Comparison of ENCODE assay signal across 15 cellular contexts in genomic region chrX:13283968-13284914, GRCh38. TPM values are rescaled to one million over a fixed set of nuclear protein-coding genes. Genes with fewer than 3 reads are reported as not detected.
DNase-seq lines count a peak whose midpoint lies in the region; ATAC-seq, FAIRE-seq and TF ChIP-seq lines count a peak whose summit lies in the region.
"Had no signal": no experiment of that assay in that cellular context is flagged by ENCODE, and none has a peak within 500 bp of the region (broad histone marks: within the 10 kb centered on the region; RNA-seq: fewer than 3 reads in every experiment).

No MANE protein-coding gene starts in this region.

- H3K4me3 Mint-ChIP-seq in astrocyte (ENCODE audit: unreplicated experiment): no peak overlapping the region
- H3K4me3 Mint-ChIP-seq: stimulated activated naive CD8-positive, alpha-beta T cell treated with anti-CD3 and anti-CD28 coated beads, Interleukin-15, amount 100 ng/mL, for 72 hours had no signal

- no peak for ATAC-seq in GM21360 (IDR thresholded peaks at IDR 0.05; ENCODE audit: unreplicated experiment)
- ATAC-seq in GM18868 (IDR thresholded peaks at IDR 0.05; ENCODE audit: unreplicated experiment): no peak
- ATAC-seq: sciatic nerve; stimulated activated naive CD8-positive, alpha-beta T cell treated with anti-CD3 and anti-CD28 coated beads, Interleukin-15, amount 100 ng/mL, for 72 hours had no signal

- peak; percentile 100 for FAIRE-seq in astrocyte (lab: Jason Lieb, UNC)

- H3K27ac ChIP-seq in astrocyte (ENCODE audit: low read depth, low read length): peak overlapping the region; percentile 89
- H3K27ac ChIP-seq: BLaER1 had no signal

- H3K9me3 ChIP-seq in astrocyte (ENCODE audit: insufficient read depth, low read depth, low read length): peaks cover 2% of the 10 kb centered on the region

- H4K20me1 ChIP-seq in astrocyte (ENCODE audit: insufficient read depth, low read length): no peaks in the 10 kb centered on the region
- H4K20me1 ChIP-seq: BLaER1 had no signal

- H3K27me3 Mint-ChIP-seq in astrocyte (ENCODE audit: low read depth, unreplicated experiment): no peaks in the 10 kb centered on the region
- H3K27me3 Mint-ChIP-seq: stimulated activated naive CD8-positive, alpha-beta T cell treated with anti-CD3 and anti-CD28 coated beads, Interleukin-15, amount 100 ng/mL, for 72 hours had no signal

- H3K4me3 ChIP-seq in HFF-Myc (replicated peaks; ENCODE audit: low read depth, low read length): no peak overlapping the region
- H3K4me3 ChIP-seq in astrocyte (ENCODE audit: insufficient read depth, low read depth, low read length): no peak overlapping the region

- TF ChIP-seq CTCF in HFF-Myc (IDR thresholded peaks at IDR 0.05; ENCODE audit: low read depth, low read length, missing control alignments) (no peak), astrocyte (IDR thresholded peaks at IDR 0.05; ENCODE audit: insufficient read depth, low read depth, low read length) (no peak)

- no peak overlapping the region for H2AFZ ChIP-seq in astrocyte (ENCODE audit: low read depth, low read length)

- DNase-seq in A172 (ENCODE audit: low spot score): peak; percentile 86
- peak; percentile 50 for DNase-seq in HFF-Myc (ENCODE audit: extremely low read depth, low read depth)
- DNase-seq in astrocyte (ENCODE audit: low read depth): peak; percentile 90
- DNase-seq in inferior parietal cortex (ENCODE audit: extremely low spot score): peak; percentile 10
- no peak for DNase-seq in SKM-1 treated with dmso at 0.1 percent for 144 hours (lab: John Stamatoyannopoulos, UW; ENCODE audit: unreplicated experiment)
- DNase-seq in ureter (ENCODE audit: low spot score): no peak
- DNase-seq: activated naive CD4-positive, alpha-beta T cell treated with anti-CD3 and anti-CD28 coated beads, Interleukin-2, amount 50 U/mL, for 16 hours; hippocampal formation; NCI-H1436; stimulated activated naive CD8-positive, alpha-beta T cell treated with anti-CD3 and anti-CD28 coated beads, Interleukin-15, amount 100 ng/mL, for 72 hours; T-helper 9 cell had no signal

- no peaks in the 10 kb centered on the region for H3K9me3 Mint-ChIP-seq in astrocyte (ENCODE audit: unreplicated experiment)

- peaks cover 33% of the 10 kb centered on the region for H3K4me1 Mint-ChIP-seq in astrocyte (ENCODE audit: low read depth, unreplicated experiment)
- H3K4me1 Mint-ChIP-seq: stimulated activated naive CD8-positive, alpha-beta T cell treated with anti-CD3 and anti-CD28 coated beads, Interleukin-15, amount 100 ng/mL, for 72 hours had no signal

- H3K4me1 ChIP-seq in astrocyte (ENCODE audit: insufficient read depth, low read length): peaks cover 24% of the 10 kb centered on the region

- peak overlapping the region; percentile 44 for H3K4me2 ChIP-seq in astrocyte (ENCODE audit: low read length)
- H3K4me2 ChIP-seq: BLaER1 had no signal

- H3K79me2 ChIP-seq in astrocyte (ENCODE audit: insufficient read depth, low read length): no peaks in the 10 kb centered on the region

- no peaks in the 10 kb centered on the region for H3K27me3 ChIP-seq in astrocyte (ENCODE audit: insufficient read depth, low read length)

- H3K9ac ChIP-seq in astrocyte (ENCODE audit: low read length): peak overlapping the region; percentile 60
- H3K9ac ChIP-seq: BLaER1 had no signal

- H3K36me3 ChIP-seq in astrocyte (ENCODE audit: insufficient read depth, low read length): no peaks in the 10 kb centered on the region
- H3K36me3 ChIP-seq: BLaER1 had no signal

- H3K27ac Mint-ChIP-seq in astrocyte (ENCODE audit: unreplicated experiment): peak overlapping the region; percentile 55

- no peaks in the 10 kb centered on the region for H3K36me3 Mint-ChIP-seq in astrocyte (ENCODE audit: low read depth, unreplicated experiment)

RNA-seq across cellular contexts. Expression of gene ATXN3L, which starts 35.6 kb away (rescaled TPM):
- total RNA-seq in A172 (2014; rRNA removed; shearing (Covaris generic)): not detected in 2 replicates
- total RNA-seq in astrocyte (not detected in 2 replicates), ureter (not detected)
- total RNA-seq: sciatic nerve had no signal

Comparison
In these comparisons a context has a peak if more than half of its experiments do, and no peak if none do; other contexts are left out.
1. DNase-seq: peak in A172 (single experiment), HFF-Myc (single experiment), astrocyte (single experiment) and inferior parietal cortex (single experiment); none in SKM-1 treated with dmso at 0.1 percent for 144 hours (single experiment) and ureter (single experiment).